Comparison of ENCODE assay signal across 35 cellular contexts in genomic region chr4:109764785-109765419, GRCh38. TPM values are rescaled to one million over a fixed set of nuclear protein-coding genes. Genes with fewer than 3 reads are reported as not detected.
"Had no signal": no experiment of that assay in that cellular context is flagged by ENCODE, and none has a peak within 500 bp of the region (broad histone marks: within the 10 kb centered on the region; RNA-seq: fewer than 3 reads in every experiment).

No MANE protein-coding gene starts in this region.

- H3K36me3 Mint-ChIP-seq: activated naive CD8-positive, alpha-beta T cell treated with anti-CD3 and anti-CD28 coated beads for 36 hours; IgD-negative memory B cell had no signal

- H3K4me1 Mint-ChIP-seq: IgD-negative memory B cell had no signal

- ATAC-seq: activated CD8-positive, alpha-beta T cell treated with anti-CD3 and anti-CD28 coated beads for 36 hours; activated T-cell treated with anti-CD3 and anti-CD28 coated beads, Interleukin-2, amount 50 U/mL, for 72 hours; activated T-helper 17 cell treated with anti-CD3 and anti-CD28 coated beads, Interleukin-2, amount 50 U/mL, for 72 hours had no signal

- H3K27me3 ChIP-seq: ascending aorta, MG63, SJCRH30 had no signal

- H3K36me3 ChIP-seq: ascending aorta, MG63, SJCRH30 had no signal

- H3K9me3 Mint-ChIP-seq: activated CD4-positive, alpha-beta T cell treated with anti-CD3 and anti-CD28 coated beads, Interleukin-2, amount 10 ng/mL, durations not matched to agents 24 days and 14 days; activated CD8-positive, alpha-beta T cell treated with anti-CD3 and anti-CD28 coated beads for 36 hours; activated naive CD8-positive, alpha-beta T cell treated with anti-CD3 and anti-CD28 coated beads for 36 hours; activated T-cell treated with anti-CD3 and anti-CD28 coated beads, Interleukin-2, amount 50 U/mL, for 72 hours; activated T-helper 17 cell treated with anti-CD3 and anti-CD28 coated beads, Interleukin-2, amount 50 U/mL, for 72 hours; T-helper 1 cell treated with Interleukin-12 subunit alpha and Interleukin-12 subunit beta and Interleukin-4 antibody, amounts not matched to agents 30 μg/mL and 1 μg/mL, for 36 hours; T-helper 2 cell treated with Interferon-gamma antibody and Interleukin-4, amounts not matched to agents 5 μg/mL and 100 μg/mL, for 36 hours had no signal

- FAIRE-seq: RCC 7860, TTC549 had no signal

- DNase-seq: activated CD4-positive, alpha-beta T cell treated with anti-CD3 and anti-CD28 coated beads, Interleukin-2, amount 10 ng/mL, durations not matched to agents 24 days and 14 days; activated CD4-positive, alpha-beta T cell treated with anti-CD3 and anti-CD28 coated beads, Interleukin-2, amount 50 U/mL, for 4 hours; activated CD8-positive, alpha-beta T cell treated with anti-CD3 and anti-CD28 coated beads for 36 hours; activated effector memory CD4-positive, alpha-beta T cell treated with anti-CD3 and anti-CD28 coated beads, Interleukin-2, amount 50 U/mL, for 16 hours; activated naive CD4-positive, alpha-beta T cell; activated naive CD4-positive, alpha-beta T cell treated with anti-CD3 and anti-CD28 coated beads, Interleukin-2, amount 50 U/mL, for 16 hours; activated naive CD8-positive, alpha-beta T cell treated with anti-CD3 and anti-CD28 coated beads for 36 hours; activated T-cell treated with anti-CD3 and anti-CD28 coated beads, Interleukin-2, amount 50 U/mL, for 1 hour; activated T-cell treated with anti-CD3 and anti-CD28 coated beads, Interleukin-2, amount 50 U/mL, for 72 hours; amygdala; Kasumi-1; KG1; MG63; NCI-H1048; NCI-H1105 treated with DMSO at 0.1 percent for 48 hours; NCI-H1436; NCI-H1694; NCI-H2029; NCI-H2171; NCI-H510A; NCI-H748 treated with DMSO at 0.1 percent for 48 hours; NK-92 treated with Interleukin-12 subunit alpha and Interleukin-12 subunit beta, amount 100 ng/mL, for 24 hours; PC-9; SHP77; SJCRH30; SK-N-SH had no signal

- H3K4me3 Mint-ChIP-seq: activated CD4-positive, alpha-beta T cell treated with anti-CD3 and anti-CD28 coated beads, Interleukin-2, amount 10 ng/mL, durations not matched to agents 24 days and 14 days; activated CD8-positive, alpha-beta T cell treated with anti-CD3 and anti-CD28 coated beads for 36 hours; activated naive CD8-positive, alpha-beta T cell treated with anti-CD3 and anti-CD28 coated beads for 36 hours; activated T-cell treated with anti-CD3 and anti-CD28 coated beads, Interleukin-2, amount 50 U/mL, for 72 hours; activated T-helper 17 cell treated with anti-CD3 and anti-CD28 coated beads, Interleukin-2, amount 50 U/mL, for 72 hours; IgD-negative memory B cell; T-helper 1 cell treated with Interleukin-12 subunit alpha and Interleukin-12 subunit beta and Interleukin-4 antibody, amounts not matched to agents 30 μg/mL and 1 μg/mL, for 36 hours; T-helper 2 cell treated with Interferon-gamma antibody and Interleukin-4, amounts not matched to agents 5 μg/mL and 100 μg/mL, for 36 hours had no signal

- H3K27ac Mint-ChIP-seq: activated CD4-positive, alpha-beta T cell treated with anti-CD3 and anti-CD28 coated beads, Interleukin-2, amount 10 ng/mL, durations not matched to agents 24 days and 14 days; activated CD8-positive, alpha-beta T cell treated with anti-CD3 and anti-CD28 coated beads for 36 hours; activated naive CD8-positive, alpha-beta T cell treated with anti-CD3 and anti-CD28 coated beads for 36 hours; activated T-cell treated with anti-CD3 and anti-CD28 coated beads, Interleukin-2, amount 50 U/mL, for 72 hours; activated T-helper 17 cell treated with anti-CD3 and anti-CD28 coated beads, Interleukin-2, amount 50 U/mL, for 72 hours; IgD-negative memory B cell; T-helper 1 cell treated with Interleukin-12 subunit alpha and Interleukin-12 subunit beta and Interleukin-4 antibody, amounts not matched to agents 30 μg/mL and 1 μg/mL, for 36 hours; T-helper 2 cell treated with Interferon-gamma antibody and Interleukin-4, amounts not matched to agents 5 μg/mL and 100 μg/mL, for 36 hours had no signal

- H3K4me1 ChIP-seq: ascending aorta, SJCRH30 had no signal

- H2AFZ ChIP-seq: PC-9 had no signal

- H3K9me3 ChIP-seq: ascending aorta, MG63, SJCRH30, SK-N-SH had no signal

- H3K4me3 ChIP-seq: ascending aorta, MG63, PC-9, SJCRH30 had no signal

- H3K4me2 ChIP-seq: PC-9, SK-N-SH had no signal

- H3K9ac ChIP-seq: SK-N-SH had no signal

- H3K27ac ChIP-seq: ascending aorta, PC-9, RWPE1, SJCRH30 had no signal

RNA-seq across cellular contexts. Expression of gene CFI, which starts 36.9 kb away (rescaled TPM):
- total RNA-seq: activated CD4-positive, alpha-beta T cell treated with anti-CD3 and anti-CD28 coated beads, Interleukin-2, amount 10 ng/mL, durations not matched to agents 24 days and 14 days; activated CD8-positive, alpha-beta T cell treated with anti-CD3 and anti-CD28 coated beads for 36 hours; activated naive CD8-positive, alpha-beta T cell treated with anti-CD3 and anti-CD28 coated beads for 36 hours; activated T-helper 17 cell treated with anti-CD3 and anti-CD28 coated beads, Interleukin-2, amount 50 U/mL, for 72 hours; OCI-LY7 had no signal
- polyA plus RNA-seq: IgD-negative memory B cell had no signal

RNA-seq across cellular contexts. Expression of gene GAR1, which starts 50.7 kb away (rescaled TPM):
- total RNA-seq: ascending aorta had no signal
